21 cellular contexts compared by ENCODE assay signal in genomic region chr1:39717809-39718208, GRCh38. TPM values are rescaled to one million over a fixed set of nuclear protein-coding genes. Genes with fewer than 3 reads are reported as not detected.
A peak's percentile ranks its signal among the peaks of the same experiment; 100 is the strongest.
DNase-seq lines count a peak whose midpoint lies in the region; ATAC-seq, FAIRE-seq and TF ChIP-seq lines count a peak whose summit lies in the region.
"Had no signal": no experiment of that assay in that cellular context is flagged by ENCODE, and none has a peak within 500 bp of the region (broad histone marks: within the 10 kb centered on the region; RNA-seq: fewer than 3 reads in every experiment).

No MANE protein-coding gene starts in this region.

- peak; percentile 63 to 75; a peak in 5 of 6 replicates for ATAC-seq in A549
- ATAC-seq: GM12878 had no signal

- no peaks in the 10 kb centered on the region for H3K9me3 ChIP-seq in A549
- H3K9me3 ChIP-seq in transverse colon: no peaks in the 10 kb centered on the region
- H3K9me3 ChIP-seq in WERI-Rb-1 (ENCODE audit: severe bottlenecking): no peaks in the 10 kb centered on the region
- H3K9me3 ChIP-seq: BE2C had no signal

- H3K4me3 ChIP-seq in A549 (no peak overlapping the region), transverse colon (no peak overlapping the region), WERI-Rb-1 (ENCODE audit: low read depth, low read length) (no peak overlapping the region)
- H3K4me3 ChIP-seq: GM12878 had no signal

- POLR2A ChIA-PET in A549 (lab: Yijun Ruan, JAX): no interaction called here

- in situ Hi-C loops in transverse colon (cut with MboI; ENCODE audit: low pct_ligation_motif_present in 1 of 4, low pct_unique_long_range_greater_than_20kb in 1 of 4, low sequenced_read_pairs in 3 of 4): loop anchor here in 1 of 4 donors (5.0 kb wide), 1 partner anchor 111 kb away; no protein-coding TSS in a partner anchor

- H3K36me3 ChIP-seq in transverse colon (no peaks in the 10 kb centered on the region), WERI-Rb-1 (no peaks in the 10 kb centered on the region)
- H3K36me3 ChIP-seq: BE2C had no signal

- no peak for TF ChIP-seq RAD21 in A549 (conservative IDR thresholded peaks at IDR 0.05 in 1 of 2, IDR thresholded peaks at IDR 0.05 in 1 of 2)

- no peak for TF ChIP-seq CTCF in A549 (IDR thresholded peaks at IDR 0.05)
- peak; percentile 24; the same call in 1 of the 3 replicates for TF ChIP-seq CTCF in GM12872 (IDR thresholded peaks at IDR 0.05; ENCODE audit: insufficient read depth, low read depth, low read length)
- no peak for TF ChIP-seq CTCF in transverse colon (IDR thresholded peaks at IDR 0.05)
- TF ChIP-seq CTCF in WERI-Rb-1 (IDR thresholded peaks at IDR 0.05; ENCODE audit: low read depth, low read length): no peak

- intact Hi-C loops in transverse colon (cut with DNase I; ENCODE audit: low total_unique reads): no loop called here

- WGBS in A549 (ENCODE audit: missing lambda C conversion rate): 11% methylated on average over 6 of the region's 6 CpGs
- WGBS in transverse colon (ENCODE audit: low coverage in 1 of 2), 2 donors: 50 to 58% methylated on average over 3 to 6 of the region's 6 CpGs

- FAIRE-seq in A549 (lab: Jason Lieb, UNC): no peak
- FAIRE-seq: GM12878, HTR-8/SVneo had no signal

- TF ChIP-seq POLR2A in A549 (IDR thresholded peaks at IDR 0.05; ENCODE audit: low read length) (no peak), transverse colon (IDR thresholded peaks at IDR 0.05) (no peak)

- H3K4me1 ChIP-seq in A549 (no peaks in the 10 kb centered on the region), transverse colon (peaks cover 0 to 3% (median 0%) of the 10 kb centered on the region in 4 donors)
- H3K4me1 ChIP-seq: BE2C had no signal

- no peak for DNase-seq in A549 (ENCODE audit: low read depth in 1 of 2, low spot score in 1 of 2)
- DNase-seq in RPMI8226: peak; percentile 23
- peak; percentile 52 for DNase-seq in islet precursor cell
- DNase-seq in transverse colon: no peak
- DNase-seq in WERI-Rb-1: no peak
- no peak for DNase-seq in NCI-H1048 (lab: John Stamatoyannopoulos, UW)
- DNase-seq: BE2C, DMS79, HCEC 1CT, IMR-90, NCI-H1105 treated with DMSO at 0.1 percent for 48 hours, NCI-H2081, NCI-H2171 treated with DMSO at 0.1 percent for 48 hours, NCI-H446, NCI-H526, SHP77 had no signal

- CTCF ChIA-PET in A549 (lab: Yijun Ruan, JAX): no interaction called here

- H3K4me2 ChIP-seq in A549: no peak overlapping the region

- H3K27me3 ChIP-seq in transverse colon: peaks cover 61% of the 10 kb centered on the region
- H3K27me3 ChIP-seq in WERI-Rb-1 (ENCODE audit: insufficient read depth, low read depth, severe bottlenecking): no peaks in the 10 kb centered on the region
- H3K27me3 ChIP-seq: BE2C had no signal

- TF ChIP-seq EP300 in A549 (IDR thresholded peaks at IDR 0.05) (no peak), transverse colon (IDR thresholded peaks at IDR 0.05; ENCODE audit: low read depth) (no peak)

- H3K27ac ChIP-seq in A549: no peak overlapping the region
- H3K27ac ChIP-seq in transverse colon: no peak overlapping the region
- H3K27ac ChIP-seq in WERI-Rb-1: no peak overlapping the region

TF ChIP-seq in A549, 52 proteins besides CTCF, POLR2A, EP300 and RAD21:
- TF ChIP-seq ESRRA (IDR thresholded peaks at IDR 0.05; ENCODE audit: borderline replicate concordance, low read length): no peak
- no peak for TF ChIP-seq SMC3 (IDR thresholded peaks at IDR 0.05)
- TF ChIP-seq FOSB (CRISPR knock-in tag; IDR thresholded peaks at IDR 0.05): no peak
- TF ChIP-seq POLR2AphosphoS2 (conservative IDR thresholded peaks at IDR 0.05; ENCODE audit: low read length): no peak

RNA-seq across cellular contexts. Expression of gene PPIE, which starts 20.9 kb away (rescaled TPM):
- 66.1 and 75.6 TPM in 2 replicates for polyA plus RNA-seq in A549 (2011; rRNA removed)
- 62.4 and 64.3 TPM in 2 replicates for polyA plus RNA-seq in A549 (2012; cell fraction: cytosol; rRNA removed)
- polyA plus RNA-seq in A549 (2012; cell fraction: nucleus; rRNA removed): 47.8 and 51.1 TPM in 2 replicates
- polyA plus RNA-seq in A549 (2017; fragmentation: RNase III; extraction: RNeasy Plus Mini Kit Qiagen cat#74134 plus additional on column Dnase treatment): 45.7 to 46.7 TPM (median 46.6 TPM) in 3 replicates
- polyA minus RNA-seq in A549 (2011; rRNA and poly(A)+ RNA removed): 26.0 and 31.9 TPM in 2 replicates
- total RNA-seq in transverse colon: 10 to 100 TPM in 3 of 4 donors, 1 to 10 TPM in 1; 9.8 to 43.3 (median 23.5) TPM

RNA-seq across cellular contexts. Expression of gene HPCAL4, which starts 26.6 kb away (rescaled TPM):
- polyA plus RNA-seq in A549 (2011; rRNA removed) (0.09 TPM in 2 replicates), A549 (2017; fragmentation: RNase III; extraction: RNeasy Plus Mini Kit Qiagen cat#74134 plus additional on column Dnase treatment) (0.08 to 0.14 TPM (median 0.09 TPM) in 3 replicates)
- polyA plus RNA-seq in A549 (2012; cell fraction: cytosol; rRNA removed): 0.03 and 0.05 TPM in 2 replicates
- 0.04 and 0.05 TPM in 2 replicates for polyA plus RNA-seq in A549 (2012; cell fraction: nucleus; rRNA removed)
- 0.15 and 0.17 TPM in 2 replicates for polyA minus RNA-seq in A549 (2011; rRNA and poly(A)+ RNA removed)
- under 1 TPM in 2 of 4 donors, not detected in 2; 0.14 to 0.16 TPM for total RNA-seq in transverse colon
- total RNA-seq: A673, IMR-90 had no signal

RNA-seq across cellular contexts. Expression of gene NT5C1A, which starts 45.9 kb away (rescaled TPM):
- polyA plus RNA-seq in A549 (2011; rRNA removed): not detected in 2 replicates
- polyA plus RNA-seq in A549 (2012; cell fraction: cytosol; rRNA removed): not detected in 2 replicates
- polyA plus RNA-seq in A549 (2012; cell fraction: nucleus; rRNA removed): not detected in 2 replicates
- polyA plus RNA-seq in A549 (2017; fragmentation: RNase III; extraction: RNeasy Plus Mini Kit Qiagen cat#74134 plus additional on column Dnase treatment): not detected in 3 replicates
- 0.58 TPM in 1 of 2 replicates, not detected in the other for polyA minus RNA-seq in A549 (2011; rRNA and poly(A)+ RNA removed)
- total RNA-seq in transverse colon: not detected
- total RNA-seq: A673, IMR-90, RPMI7951 had no signal
- polyA plus RNA-seq: IMR-90 had no signal

RNA-seq across cellular contexts. Expression of gene OXCT2, which starts 53.3 kb away (rescaled TPM):
- polyA plus RNA-seq in A549 (2011; rRNA removed) (0.21 and 0.36 TPM in 2 replicates), A549 (2017; fragmentation: RNase III; extraction: RNeasy Plus Mini Kit Qiagen cat#74134 plus additional on column Dnase treatment) (0.23 to 0.41 TPM (median 0.33 TPM) in 3 replicates)
- polyA plus RNA-seq in A549 (2012; cell fraction: cytosol; rRNA removed): 0.52 and 0.67 TPM in 2 replicates
- polyA plus RNA-seq in A549 (2012; cell fraction: nucleus; rRNA removed): 2.1 and 3.1 TPM in 2 replicates
- 0.70 and 1.0 TPM in 2 replicates for polyA minus RNA-seq in A549 (2011; rRNA and poly(A)+ RNA removed)
- total RNA-seq in transverse colon: 10 to 100 TPM in 1 of 4 donors, 1 to 10 TPM in 2, under 1 TPM in 1; 0.40 to 10.8 (median 6.2) TPM
- total RNA-seq: A673 had no signal

Comparison
In these comparisons a context has a peak if more than half of its experiments do, and no peak if none do; other contexts are left out.
1. DNase-seq: peak in RPMI8226 (single experiment) and islet precursor cell (single experiment); none in A549 (0 of 2), transverse colon (single experiment), WERI-Rb-1 (single experiment) and NCI-H1048 (single experiment).